Comparison of ENCODE assay signal across 9 cellular contexts in genomic region chr6:134295953-134296553, GRCh38. TPM values are rescaled to one million over a fixed set of nuclear protein-coding genes. Genes with fewer than 3 reads are reported as not detected.
DNase-seq lines count a peak whose midpoint lies in the region; ATAC-seq, FAIRE-seq and TF ChIP-seq lines count a peak whose summit lies in the region.
"Had no signal": no experiment of that assay in that cellular context is flagged by ENCODE, and none has a peak within 500 bp of the region (broad histone marks: within the 10 kb centered on the region; RNA-seq: fewer than 3 reads in every experiment).

No MANE protein-coding gene starts in this region.

- peak; percentile 95 for FAIRE-seq in K562 (lab: Jason Lieb, UNC)

- DNase-seq in 8988T (peak; percentile 49), K562 (ENCODE audit: extremely low read depth in 1 of 4, low spot score in 3 of 4) (peak; percentile 79 to 91 (median 84)), kidney epithelial cell (ENCODE audit: low read depth) (peak; percentile 85), tibial nerve (ENCODE audit: low spot score in 2 of 2) (peak in 1 of 2 donors; percentile 59), NCI-H1105 (lab: John Stamatoyannopoulos, UW) (no peak), KG1 (lab: John Stamatoyannopoulos, UW) (no peak)
- DNase-seq: CD4-positive, CD25-positive, alpha-beta regulatory T cell had no signal

- peak overlapping the region; percentile 38 for H3K4me2 ChIP-seq in Loucy (ENCODE audit: low read depth, low read length, poor library complexity, severe bottlenecking)
- peak overlapping the region; percentile 42 for H3K4me2 ChIP-seq in K562 (ENCODE audit: insufficient read depth, low read length)

- TF ChIP-seq EP300 in K562 (IDR thresholded peaks at IDR 0.05; ENCODE audit: low read length) (peak; percentile 93), tibial nerve (IDR thresholded peaks at IDR 0.05) (peak; percentile 93 to 94)

- H3K9me3 ChIP-seq in Loucy (ENCODE audit: insufficient read depth, low read depth, low read length) (no peaks in the 10 kb centered on the region), K562 (replicated peaks; ENCODE audit: control insufficient read depth, insufficient read depth, low read depth, low read length) (no peaks in the 10 kb centered on the region), tibial nerve (no peaks in the 10 kb centered on the region)

- H3K9ac ChIP-seq in Loucy (ENCODE audit: low read depth, low read length, poor library complexity, severe bottlenecking) (no peak overlapping the region), K562 (ENCODE audit: insufficient read depth in 1 of 2, low read depth in 2 of 2, low read length in 2 of 2) (peak overlapping the region in 1 of 2 experiments; percentile 7; a peak in 1 of 4 replicates)

- intact Hi-C loops in K562 (cut with micrococcal nuclease): loop anchor here (5.0 kb wide), 1 partner anchor 119 kb away; no protein-coding TSS in a partner anchor

- no peaks in the 10 kb centered on the region for H3K9me2 ChIP-seq in Loucy (replicated peaks; ENCODE audit: low read depth, low read length)

- no peaks in the 10 kb centered on the region for H4K20me1 ChIP-seq in Loucy (ENCODE audit: insufficient read depth, low read length, poor library complexity, severe bottlenecking)
- H4K20me1 ChIP-seq in K562 (replicated peaks; ENCODE audit: control insufficient read depth, insufficient read depth, low read length): no peaks in the 10 kb centered on the region

- H3K9me1 ChIP-seq in K562 (ENCODE audit: control insufficient read depth, insufficient read depth, low read length): no peaks in the 10 kb centered on the region

- ATAC-seq in GM21367 (IDR thresholded peaks at IDR 0.05; ENCODE audit: unreplicated experiment) (peak; percentile 80), K562 (peak; percentile 92)

- no peak overlapping the region for H3K4me3 ChIP-seq in Loucy (ENCODE audit: low read length, poor library complexity, severe bottlenecking)
- H3K4me3 ChIP-seq in K562: no peak overlapping the region
- H3K4me3 ChIP-seq in kidney epithelial cell (ENCODE audit: low read depth, low read length): no peak overlapping the region
- H3K4me3 ChIP-seq in tibial nerve: no peak overlapping the region

- H3K4me1 ChIP-seq in Loucy (ENCODE audit: insufficient read depth, low read length, poor library complexity, severe bottlenecking) (peaks cover 10% of the 10 kb centered on the region), K562 (replicated peaks in 1 of 2; ENCODE audit: control insufficient read depth in 2 of 2, insufficient read depth in 2 of 2, low read length in 2 of 2) (peaks cover 26 to 31% of the 10 kb centered on the region in 2 experiments), tibial nerve (peaks cover 0 to 9% (median 2%) of the 10 kb centered on the region in 4 donors)

- H3K27ac ChIP-seq in K562 (ENCODE audit: extremely low read depth, low read depth, low read length) (peak overlapping the region; percentile 59), tibial nerve (peak overlapping the region in 3 of 4 donors; percentile 56 to 70 (median 69))

- WGBS in K562 (ENCODE audit: insufficient coverage, low coverage, missing lambda C conversion rate): 15% methylated on average over 6 of the region's 6 CpGs
- 21 to 24% methylated on average over 6 of the region's 6 CpGs for WGBS in tibial nerve, 2 donors

- CTCF ChIA-PET in K562 (lab: Yijun Ruan, JAX; ENCODE audit: low intra/inter-chr PET ratio): interaction anchor here (0.6 kb wide), 1 partner anchor 19 kb away, joined by 6 read pairs; no protein-coding TSS in a partner anchor

- TF ChIP-seq RAD21 in K562 (CRISPR knock-in tag; conservative IDR thresholded peaks at IDR 0.05 in 1 of 2, IDR thresholded peaks at IDR 0.05 in 1 of 2): peak in 1 of 2 experiments; percentile 28; a peak in 2 of 4 replicates

- H3K27me3 ChIP-seq in Loucy (ENCODE audit: insufficient read depth, low read length, poor library complexity, severe bottlenecking): no peaks in the 10 kb centered on the region
- no peaks in the 10 kb centered on the region for H3K27me3 ChIP-seq in K562 (ENCODE audit: control insufficient read depth in 2 of 2, insufficient read depth in 2 of 2, low read length in 2 of 2)
- H3K27me3 ChIP-seq in kidney epithelial cell (ENCODE audit: control insufficient read depth, insufficient read depth, low read length): no peaks in the 10 kb centered on the region
- no peaks in the 10 kb centered on the region for H3K27me3 ChIP-seq in tibial nerve

- H3K79me2 ChIP-seq in Loucy (ENCODE audit: insufficient read depth, low read length): no peaks in the 10 kb centered on the region
- H3K79me2 ChIP-seq in K562 (ENCODE audit: control insufficient read depth, insufficient read depth, low read length): no peaks in the 10 kb centered on the region

- no peaks in the 10 kb centered on the region for H3F3A ChIP-seq in Loucy (ENCODE audit: low read depth)

- in situ Hi-C loops in K562 (cut with MboI): no loop called here

- no TSS peak for BruUV-seq in K562 (replicated peaks; lab: Mats Ljungman, UMichigan)

- no peaks in the 10 kb centered on the region for H3K36me3 ChIP-seq in Loucy (ENCODE audit: insufficient read depth, low read length)
- no peaks in the 10 kb centered on the region for H3K36me3 ChIP-seq in K562 (ENCODE audit: control insufficient read depth, insufficient read depth, low read length)
- no peaks in the 10 kb centered on the region for H3K36me3 ChIP-seq in kidney epithelial cell (ENCODE audit: control insufficient read depth, insufficient read depth, low read length)
- no peaks in the 10 kb centered on the region for H3K36me3 ChIP-seq in tibial nerve

- H2AFZ ChIP-seq in Loucy (ENCODE audit: low read length): peak overlapping the region; percentile 47; the same call in 1 of the 2 replicates
- peak overlapping the region; percentile 26; the same call in 1 of the 2 replicates for H2AFZ ChIP-seq in K562 (ENCODE audit: low read depth, low read length)

- POLR2A ChIA-PET in K562 (lab: Yijun Ruan, JAX): interaction anchor here (1.8 kb wide), 1 partner anchor 122 kb away, joined by 6 read pairs; no protein-coding TSS in a partner anchor

- TF ChIP-seq POLR2A in K562 (conservative IDR thresholded peaks at IDR 0.05): no peak
- TF ChIP-seq POLR2A in tibial nerve (IDR thresholded peaks at IDR 0.05): no peak

- no peak for TF ChIP-seq CTCF in Loucy (conservative IDR thresholded peaks at IDR 0.05; ENCODE audit: low read length)
- no peak for TF ChIP-seq CTCF in K562 (IDR thresholded peaks at IDR 0.05 in 2 of 3, conservative IDR thresholded peaks at IDR 0.05 in 1 of 3; ENCODE audit: insufficient read depth in 2 of 3, low read depth in 1 of 3, low read length in 3 of 3)
- TF ChIP-seq CTCF in kidney epithelial cell (IDR thresholded peaks at IDR 0.05; ENCODE audit: insufficient read depth, low read length, poor library complexity, severe bottlenecking): no peak
- no peak for TF ChIP-seq CTCF in tibial nerve (IDR thresholded peaks at IDR 0.05)

TF ChIP-seq in K562, 482 proteins besides CTCF, POLR2A, EP300 and RAD21 (continues in another document):
- peak; percentile 97 for TF ChIP-seq SMARCE1 (IDR thresholded peaks at IDR 0.05)
- TF ChIP-seq, protein P1, sequence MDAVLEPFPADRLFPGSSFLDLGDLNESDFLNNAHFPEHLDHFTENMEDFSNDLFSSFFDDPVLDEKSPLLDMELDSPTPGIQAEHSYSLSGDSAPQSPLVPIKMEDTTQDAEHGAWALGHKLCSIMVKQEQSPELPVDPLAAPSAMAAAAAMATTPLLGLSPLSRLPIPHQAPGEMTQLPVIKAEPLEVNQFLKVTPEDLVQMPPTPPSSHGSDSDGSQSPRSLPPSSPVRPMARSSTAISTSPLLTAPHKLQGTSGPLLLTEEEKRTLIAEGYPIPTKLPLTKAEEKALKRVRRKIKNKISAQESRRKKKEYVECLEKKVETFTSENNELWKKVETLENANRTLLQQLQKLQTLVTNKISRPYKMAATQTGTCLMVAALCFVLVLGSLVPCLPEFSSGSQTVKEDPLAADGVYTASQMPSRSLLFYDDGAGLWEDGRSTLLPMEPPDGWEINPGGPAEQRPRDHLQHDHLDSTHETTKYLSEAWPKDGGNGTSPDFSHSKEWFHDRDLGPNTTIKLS (IDR thresholded peaks at IDR 0.05; ENCODE audit: borderline replicate concordance, low read depth): no peak
- TF ChIP-seq ATF2 (CRISPR knock-in tag; IDR thresholded peaks at IDR 0.05): no peak
- TF ChIP-seq LARP7 (IDR thresholded peaks at IDR 0.05): no peak

RNA-seq across cellular contexts. Expression of gene SGK1, which starts 21.9 kb away (rescaled TPM):
- total RNA-seq in K562 (2011; cell fraction: chromatin; rRNA removed; ENCODE audit: low replicate concordance): 35.0 and 54.6 TPM in 2 replicates
- 17.8 and 31.9 TPM in 2 replicates for total RNA-seq in K562 (2011; cell fraction: nucleolus; rRNA removed)
- total RNA-seq in K562 (2011; cell fraction: nucleoplasm; rRNA removed): 34.4 and 40.1 TPM in 2 replicates
- total RNA-seq in K562 (2014; rRNA removed): 4.9 and 7.7 TPM in 2 replicates
- total RNA-seq in K562 (2014; rRNA removed; fragmentation: Illumina TruSeq; extraction: Trizol): 3.7 and 4.1 TPM in 2 replicates
- total RNA-seq in K562 (2015; rRNA removed; fragmentation: Illumina TruSeq; extraction: Trizol): 5.0 and 7.2 TPM in 2 replicates
- 3.7 and 4.3 TPM in 2 replicates for total RNA-seq in K562 (2021)
- 3.5 and 3.8 TPM in 2 replicates for polyA plus RNA-seq in K562 (2011; rRNA removed)
- 3.9 and 4.2 TPM in 2 replicates for polyA plus RNA-seq in K562 (2011; cell fraction: cytosol; rRNA removed)
- polyA plus RNA-seq in K562 (2011; cell fraction: nucleus; rRNA removed): 29.7 and 31.8 TPM in 2 replicates
- polyA plus RNA-seq in K562 (2012): 8.4 and 8.8 TPM in 2 replicates
- 3.3 and 3.9 TPM in 2 replicates for polyA plus RNA-seq in K562 (2014; fragmentation: Illumina TruSeq; extraction: Trizol)
- polyA plus RNA-seq in K562 (2014; fragmentation: Nextera tagmentation; extraction: Ambion mirVana): 1 to 10 TPM; 3.5 to 3.9 TPM
- 4.5 and 7.8 TPM in 2 replicates for polyA plus RNA-seq in K562 (2014; rRNA removed)
- 5.2 and 6.6 TPM in 2 replicates for polyA minus RNA-seq in K562 (2011; rRNA and poly(A)+ RNA removed)
- polyA minus RNA-seq in K562 (2011; cell fraction: cytosol; rRNA and poly(A)+ RNA removed): 6.8 and 10.6 TPM in 2 replicates
- 23.8 and 32.1 TPM in 2 replicates for polyA minus RNA-seq in K562 (2011; cell fraction: nucleus; rRNA and poly(A)+ RNA removed)
- 85.4 and 94.3 TPM in 2 replicates for total RNA-seq in kidney epithelial cell
- total RNA-seq in tibial nerve: 100 to 1,000 TPM; 103 to 127 (median 116) TPM

Comparison
In these comparisons a context has a peak if more than half of its experiments do, and no peak if none do; other contexts are left out.
1. DNase-seq: peak in 8988T (single experiment), K562 (4 of 4) and kidney epithelial cell (single experiment); none in NCI-H1105 (single experiment) and KG1 (single experiment).